In the genomic region with DNA sequence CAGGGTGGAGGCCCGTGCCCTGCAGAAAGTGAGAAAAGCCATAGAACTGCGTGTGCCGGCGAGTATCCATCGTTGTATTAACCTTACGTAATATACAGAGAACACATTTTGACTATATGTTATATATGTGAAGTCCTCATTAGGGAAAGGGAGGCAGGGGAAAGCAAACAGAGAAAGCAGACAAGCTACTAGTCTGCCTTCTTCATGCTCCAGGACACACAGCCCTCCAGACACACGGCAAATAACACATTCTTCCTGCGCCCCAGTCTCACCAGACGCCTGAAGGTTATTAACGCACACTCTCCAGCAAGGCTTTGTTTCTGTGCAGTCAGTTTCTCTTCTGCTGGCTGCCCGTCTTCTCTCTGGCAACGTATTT, we compare ENCODE assay signal across 20 cellular contexts. TPM values are rescaled to one million over a fixed set of nuclear protein-coding genes. Genes with fewer than 3 reads are reported as not detected.
A peak's percentile ranks its signal among the peaks of the same experiment; 100 is the strongest.
DNase-seq lines count a peak whose midpoint lies in the region; ATAC-seq and TF ChIP-seq lines count a peak whose summit lies in the region.
"Had no signal": no experiment of that assay in that cellular context is flagged by ENCODE, and none has a peak within 500 bp of the region (broad histone marks: within the 10 kb centered on the region; RNA-seq: fewer than 3 reads in every experiment).

No MANE protein-coding gene starts in this region.

- H3K4me3 ChIP-seq in GM23248 (no peak overlapping the region), tibial artery (no peak overlapping the region)
- H3K4me3 ChIP-seq: PC-9 had no signal

- H3K4me1 ChIP-seq in GM23248 (ENCODE audit: insufficient read depth) = 0 out of 2 replicates have a peak, but pooled peaks cover 7% of the 10 kb centered on the region
- H3K4me1 ChIP-seq in tibial artery = peaks cover 0 to 18% (median 13%) of the 10 kb centered on the region in 4 donors

- peak overlapping the region; percentile 34 to 63 for H3K4me3 Mint-ChIP-seq in CD14-positive monocyte
- H3K4me3 Mint-ChIP-seq in dendritic cell treated with granulocyte-macrophage colony-stimulating factor and Interleukin-4, amounts not matched to agents 40 ng/mL and 50 ng/mL, for 4 days = peak overlapping the region; percentile 50
- H3K4me3 Mint-ChIP-seq in naive thymus-derived CD8-positive, alpha-beta T cell = peak overlapping the region; percentile 33 to 69 (median 60)
- H3K4me3 Mint-ChIP-seq: activated naive CD8-positive, alpha-beta T cell treated with anti-CD3 and anti-CD28 coated beads, Interleukin-2, amount 10 ng/mL, durations not matched to agents 7 days and 5 days had no signal

- H3K27me3 Mint-ChIP-seq in CD14-positive monocyte (ENCODE audit: low read depth in 3 of 3) = peaks cover 17 to 37% (median 26%) of the 10 kb centered on the region in 3 donors
- H3K27me3 Mint-ChIP-seq in dendritic cell treated with granulocyte-macrophage colony-stimulating factor and Interleukin-4, amounts not matched to agents 40 ng/mL and 50 ng/mL, for 4 days = peaks cover 32% of the 10 kb centered on the region
- peaks cover 0 to 20% (median 10%) of the 10 kb centered on the region in 5 donors for H3K27me3 Mint-ChIP-seq in naive thymus-derived CD8-positive, alpha-beta T cell

- peaks cover 4 to 10% (median 7%) of the 10 kb centered on the region in 7 donors for H3K9me3 Mint-ChIP-seq in CD14-positive monocyte
- peaks cover 6% of the 10 kb centered on the region for H3K9me3 Mint-ChIP-seq in dendritic cell treated with granulocyte-macrophage colony-stimulating factor and Interleukin-4, amounts not matched to agents 40 ng/mL and 50 ng/mL, for 4 days
- H3K9me3 Mint-ChIP-seq in naive thymus-derived CD8-positive, alpha-beta T cell = peaks cover 0 to 9% (median 5%) of the 10 kb centered on the region in 9 donors

- H3K36me3 ChIP-seq in GM23248 (ENCODE audit: low read depth) (no peaks in the 10 kb centered on the region), tibial artery (peaks cover 0 to 5% (median 4%) of the 10 kb centered on the region in 3 donors)

- H3K36me3 Mint-ChIP-seq in CD14-positive monocyte = peaks cover 0 to 2% of the 10 kb centered on the region in 2 donors
- H3K36me3 Mint-ChIP-seq in dendritic cell treated with granulocyte-macrophage colony-stimulating factor and Interleukin-4, amounts not matched to agents 40 ng/mL and 50 ng/mL, for 4 days (ENCODE audit: low read depth) = peaks cover 3% of the 10 kb centered on the region
- peaks cover 0 to 4% (median 2%) of the 10 kb centered on the region in 3 donors for H3K36me3 Mint-ChIP-seq in naive thymus-derived CD8-positive, alpha-beta T cell
- H3K36me3 Mint-ChIP-seq: activated naive CD8-positive, alpha-beta T cell treated with anti-CD3 and anti-CD28 coated beads, Interleukin-2, amount 10 ng/mL, durations not matched to agents 7 days and 5 days had no signal

- no peaks in the 10 kb centered on the region for H3K79me2 ChIP-seq in GM23248 (ENCODE audit: insufficient read depth)

- no peak overlapping the region for H3K27ac ChIP-seq in GM23248
- no peak overlapping the region for H3K27ac ChIP-seq in tibial artery
- H3K27ac ChIP-seq: PC-9, VCaP had no signal

- peaks cover 14% of the 10 kb centered on the region for H3K4me1 Mint-ChIP-seq in CD14-positive monocyte
- peaks cover 15% of the 10 kb centered on the region for H3K4me1 Mint-ChIP-seq in dendritic cell treated with granulocyte-macrophage colony-stimulating factor and Interleukin-4, amounts not matched to agents 40 ng/mL and 50 ng/mL, for 4 days (ENCODE audit: low read depth)
- H3K4me1 Mint-ChIP-seq in naive thymus-derived CD8-positive, alpha-beta T cell = peaks cover 6 to 10% (median 7%) of the 10 kb centered on the region in 4 donors

- ATAC-seq in naive thymus-derived CD8-positive, alpha-beta T cell = peak; percentile 17 to 24
- no peak for ATAC-seq in HG03039 (IDR thresholded peaks at IDR 0.05; ENCODE audit: unreplicated experiment)

- no peaks in the 10 kb centered on the region for H3K9me2 ChIP-seq in GM23248 (ENCODE audit: insufficient read depth)

- 38 to 39% methylated on average over 12 of the region's 12 CpGs for WGBS in GM23248 (ENCODE audit: low coverage in 1 of 2, low lambda C conversion rate in 2 of 2, missing lambda C conversion rate in 2 of 2), 2 experiments

- H3K9me3 ChIP-seq in GM23248 (ENCODE audit: low read depth) = no peaks in the 10 kb centered on the region
- H3K9me3 ChIP-seq in tibial artery = no peaks in the 10 kb centered on the region

- no peaks in the 10 kb centered on the region; the same call in 1 of the 2 replicates for H3F3A ChIP-seq in GM23248 (ENCODE audit: insufficient read depth)

- POLR2A ChIA-PET in naive thymus-derived CD8-positive, alpha-beta T cell (lab: Charles Lee) = no interaction called here

- H3K9ac ChIP-seq in GM23248 = no peak overlapping the region

- DNase-seq in CD14-positive monocyte (ENCODE audit: low spot score) (no peak), GM23248 (peak; percentile 15), tibial artery (no peak), NCI-H1436 (lab: John Stamatoyannopoulos, UW) (no peak)
- no peak for DNase-seq in naive thymus-derived CD8-positive, alpha-beta T cell
- no peak for DNase-seq in activated CD4-positive, CD25-positive, alpha-beta regulatory T cell treated with anti-CD3 and anti-CD28 coated beads, Interleukin-2, amount 50 U/mL, for 72 hours
- DNase-seq: activated naive CD8-positive, alpha-beta T cell treated with anti-CD3 and anti-CD28 coated beads, Interleukin-2, amount 10 ng/mL, durations not matched to agents 7 days and 5 days; DMS153; hippocampal formation; Kasumi-1; NCI-H1694; NCI-H524 treated with DMSO at 0.1 percent for 48 hours; PC-9; small intestine; stomach had no signal

- no peaks in the 10 kb centered on the region for H3K27me3 ChIP-seq in GM23248 (replicated peaks; ENCODE audit: insufficient read depth)
- H3K27me3 ChIP-seq in tibial artery = peaks cover 0 to 27% of the 10 kb centered on the region in 2 donors

- no peaks in the 10 kb centered on the region for H4K20me1 ChIP-seq in GM23248 (ENCODE audit: insufficient read depth)

- intact Hi-C loops in CD14-positive monocyte (cut with micrococcal nuclease) = no loop called here
- intact Hi-C loops in dendritic cell treated with granulocyte-macrophage colony-stimulating factor and Interleukin-4, amounts not matched to agents 40 ng/mL and 50 ng/mL, for 4 days (cut with micrococcal nuclease) = no loop called here
- intact Hi-C loops in tibial artery (cut with DNase I; ENCODE audit: low total_unique reads) = no loop called here

- in situ Hi-C loops in GM23248 (cut with MboI) = no loop called here

- no peak overlapping the region for H3K4me2 ChIP-seq in GM23248 (ENCODE audit: unreplicated experiment)
- H3K4me2 ChIP-seq: PC-9 had no signal

- TF ChIP-seq CTCF in CD14-positive monocyte (IDR thresholded peaks at IDR 0.05) (no peak), tibial artery (IDR thresholded peaks at IDR 0.05) (no peak)

- no peak overlapping the region for H2AFZ ChIP-seq in GM23248
- H2AFZ ChIP-seq: PC-9 had no signal

- peak overlapping the region in 1 of 7 donors; percentile 8 for H3K27ac Mint-ChIP-seq in CD14-positive monocyte
- no peak overlapping the region for H3K27ac Mint-ChIP-seq in dendritic cell treated with granulocyte-macrophage colony-stimulating factor and Interleukin-4, amounts not matched to agents 40 ng/mL and 50 ng/mL, for 4 days
- peak overlapping the region in 5 of 10 donors; percentile 4 to 83 (median 43) for H3K27ac Mint-ChIP-seq in naive thymus-derived CD8-positive, alpha-beta T cell
- H3K27ac Mint-ChIP-seq: activated naive CD8-positive, alpha-beta T cell treated with anti-CD3 and anti-CD28 coated beads, Interleukin-2, amount 10 ng/mL, durations not matched to agents 7 days and 5 days had no signal

RNA-seq across cellular contexts. Expression of a gene that starts 28.8 kb away (rescaled TPM):
- not detected for polyA plus RNA-seq in CD14-positive monocyte
- not detected in 2 replicates for total RNA-seq in GM23248 (2014; rRNA removed; shearing (Covaris generic))
- polyA plus RNA-seq in GM23248 (2016; fragmentation: Nextera tagmentation; extraction: Ambion mirVana) = not detected in 2 replicates
- not detected for total RNA-seq in naive thymus-derived CD8-positive, alpha-beta T cell
- not detected for polyA plus RNA-seq in naive thymus-derived CD8-positive, alpha-beta T cell
- total RNA-seq: activated naive CD8-positive, alpha-beta T cell treated with anti-CD3 and anti-CD28 coated beads, Interleukin-2, amount 10 ng/mL, durations not matched to agents 7 days and 5 days; epithelial cell of proximal tubule; liver; PC-9; stomach had no signal
- polyA plus RNA-seq: liver, small intestine, stomach had no signal

RNA-seq across cellular contexts. Expression of a gene that starts 29.1 kb away (rescaled TPM):
- not detected for polyA plus RNA-seq in CD14-positive monocyte
- 2.0 and 3.1 TPM in 2 replicates for total RNA-seq in GM23248 (2014; rRNA removed; shearing (Covaris generic))
- 1.4 and 1.6 TPM in 2 replicates for polyA plus RNA-seq in GM23248 (2016; fragmentation: Nextera tagmentation; extraction: Ambion mirVana)
- total RNA-seq in naive thymus-derived CD8-positive, alpha-beta T cell = under 1 TPM; 0.57 to 0.99 TPM
- polyA plus RNA-seq in naive thymus-derived CD8-positive, alpha-beta T cell = 1 to 10 TPM; 2.8 to 3.5 (median 3.3) TPM
